ENCODE assay signal across 3 cellular contexts in genomic region chr1:215376544-215377264, GRCh38.
TF ChIP-seq lines count a peak whose summit lies in the region.

No MANE protein-coding gene starts in this region.

TF ChIP-seq in SK-N-SH treated with all-trans-retinoic acid at 6 μM for 48 hours, 23 proteins besides CTCF, POLR2A, EP300 and RAD21 (continued from another document):
- no peak for TF ChIP-seq PPARA (CRISPR knock-in tag; IDR thresholded peaks at IDR 0.05; ENCODE audit: borderline replicate concordance)
- no peak for TF ChIP-seq ESRRG (CRISPR knock-in tag; IDR thresholded peaks at IDR 0.05)
- no peak for TF ChIP-seq CSRNP3 (CRISPR knock-in tag; IDR thresholded peaks at IDR 0.05)
- TF ChIP-seq TSHZ2 (CRISPR knock-in tag; IDR thresholded peaks at IDR 0.05) = no peak

TF ChIP-seq in SK-N-SH, 30 proteins besides CTCF, POLR2A, EP300 and RAD21 (continued from another document):
- TF ChIP-seq REST (IDR thresholded peaks at IDR 0.05; ENCODE audit: low read depth, low read length) (no peak), USF1 (IDR thresholded peaks at IDR 0.05; ENCODE audit: borderline replicate concordance, low read depth) (no peak), RFX5 (IDR thresholded peaks at IDR 0.05; ENCODE audit: low read length) (no peak), MAX (IDR thresholded peaks at IDR 0.05; ENCODE audit: low read depth) (no peak), MXI1 (IDR thresholded peaks at IDR 0.05; ENCODE audit: low read depth, low read length) (no peak), MEF2A (IDR thresholded peaks at IDR 0.05; ENCODE audit: borderline replicate concordance, low read depth) (no peak), CHD2 (IDR thresholded peaks at IDR 0.05; ENCODE audit: low read length, partially characterized antibody) (no peak), SIN3A (IDR thresholded peaks at IDR 0.05; ENCODE audit: borderline replicate concordance, low read depth, low read length) (no peak), ELF1 (IDR thresholded peaks at IDR 0.05) (no peak), PBX3 (IDR thresholded peaks at IDR 0.05) (no peak), GABPA (IDR thresholded peaks at IDR 0.05; ENCODE audit: low read depth) (no peak), FOXM1 (IDR thresholded peaks at IDR 0.05; ENCODE audit: low read depth) (no peak), USF2 (IDR thresholded peaks at IDR 0.05; ENCODE audit: borderline replicate concordance, low read depth, low read length) (no peak), IRF3 (IDR thresholded peaks at IDR 0.05; ENCODE audit: low read depth, low read length) (no peak)

TF ChIP-seq in PFSK-1, 5 proteins besides CTCF, POLR2A, EP300 and RAD21 (continued from another document):
- 0 out of 2 replicates have a peak, but pooled peaks have one; percentile 36 for TF ChIP-seq SIN3A (IDR thresholded peaks at IDR 0.05; ENCODE audit: borderline replicate concordance, insufficient read depth, low read length)
TF ChIP-seq in PFSK-1: peak in this region for 3.
